15 cellular contexts compared by ENCODE assay signal in genomic region chr2:196046123-196046917, GRCh38. TPM values are rescaled to one million over a fixed set of nuclear protein-coding genes. Genes with fewer than 3 reads are reported as not detected.
DNase-seq lines count a peak whose midpoint lies in the region; ATAC-seq and TF ChIP-seq lines count a peak whose summit lies in the region.
"Had no signal": no experiment of that assay in that cellular context is flagged by ENCODE, and none has a peak within 500 bp of the region (broad histone marks: within the 10 kb centered on the region; RNA-seq: fewer than 3 reads in every experiment).

No MANE protein-coding gene starts in this region.

- DNase-seq in HCEC 1CT (peak; percentile 15), fibroblast of pulmonary artery (ENCODE audit: low read depth) (peak; percentile 40), natural killer cell (no peak), suprapubic skin (ENCODE audit: low spot score in 2 of 2) (no peak), NCI-H345 treated with DMSO at 0.1 percent for 48 hours (lab: John Stamatoyannopoulos, UW; ENCODE audit: unreplicated experiment) (no peak)
- no peak for DNase-seq in stimulated activated CD4-positive, alpha-beta T cell treated with anti-CD3 and anti-CD28 coated beads, Interleukin-4, amount 100 ng/mL, for 4 hours
- DNase-seq: Caco-2; central memory CD4-positive, alpha-beta T cell; foreskin fibroblast; left ventricle myocardium inferior; NCI-H1048; pancreas; thyroid gland had no signal

- H3K4me2 ChIP-seq in KMS-11: peak overlapping the region; percentile 63

- H3K4me1 ChIP-seq in KMS-11 (ENCODE audit: low read depth, poor library complexity, severe bottlenecking): peaks cover 58% of the 10 kb centered on the region
- H3K4me1 ChIP-seq in suprapubic skin: no peaks in the 10 kb centered on the region
- H3K4me1 ChIP-seq: Caco-2, left ventricle myocardium inferior, pancreas, thyroid gland had no signal

- peak; percentile 46 for ATAC-seq in GM18505 (IDR thresholded peaks at IDR 0.05; ENCODE audit: unreplicated experiment)
- ATAC-seq in natural killer cell: no peak

- peak overlapping the region; percentile 85 for H3K4me3 ChIP-seq in KMS-11 (IDR thresholded peaks at IDR 0.05; ENCODE audit: insufficient read depth, low read depth, low read length)
- H3K4me3 ChIP-seq in fibroblast of pulmonary artery (replicated peaks; ENCODE audit: low read depth, low read length): no peak overlapping the region
- H3K4me3 ChIP-seq in suprapubic skin: no peak overlapping the region
- H3K4me3 ChIP-seq: left ventricle myocardium inferior, pancreas, thyroid gland had no signal

- H4K20me1 ChIP-seq in KMS-11 (ENCODE audit: insufficient read depth): no peaks in the 10 kb centered on the region

- H3K9ac ChIP-seq in KMS-11: peak overlapping the region; percentile 83

- H3K36me3 ChIP-seq in KMS-11 (ENCODE audit: insufficient read depth): no peaks in the 10 kb centered on the region
- H3K36me3 ChIP-seq in suprapubic skin: no peaks in the 10 kb centered on the region
- H3K36me3 ChIP-seq: left ventricle myocardium inferior, pancreas, thyroid gland had no signal

- no peaks in the 10 kb centered on the region for H3K9me3 ChIP-seq in suprapubic skin
- H3K9me3 ChIP-seq: Caco-2, left ventricle myocardium inferior, pancreas, thyroid gland had no signal

- no peaks in the 10 kb centered on the region for H3K79me2 ChIP-seq in KMS-11 (ENCODE audit: insufficient read depth, low read depth)

- intact Hi-C loops in natural killer cell (cut with micrococcal nuclease): no loop called here

- H3K27me3 Mint-ChIP-seq in natural killer cell (ENCODE audit: low read depth in 2 of 2): peaks cover 10 to 17% of the 10 kb centered on the region in 2 donors

- WGBS in suprapubic skin: 90% methylated on average over 7 of the region's 7 CpGs

- no peaks in the 10 kb centered on the region for H3K9me3 Mint-ChIP-seq in natural killer cell

- TF ChIP-seq CTCF in KMS-11 (conservative IDR thresholded peaks at IDR 0.05; ENCODE audit: low read depth, low read length) (no peak), fibroblast of pulmonary artery (IDR thresholded peaks at IDR 0.05; ENCODE audit: low read length, missing control alignments) (no peak), natural killer cell (IDR thresholded peaks at IDR 0.05) (no peak), suprapubic skin (IDR thresholded peaks at IDR 0.05) (no peak)

- H3K27ac ChIP-seq in KMS-11 (peak overlapping the region; percentile 99), suprapubic skin (no peak overlapping the region)
- H3K27ac ChIP-seq: left ventricle myocardium inferior, pancreas, thyroid gland had no signal

- TF ChIP-seq EP300 in suprapubic skin (IDR thresholded peaks at IDR 0.05): no peak

- no peak overlapping the region for H3K4me3 Mint-ChIP-seq in natural killer cell

- H3K27ac Mint-ChIP-seq in natural killer cell: no peak overlapping the region

- H3K36me3 Mint-ChIP-seq in natural killer cell: peaks cover 2% of the 10 kb centered on the region

- no peaks in the 10 kb centered on the region for H3K27me3 ChIP-seq in KMS-11 (ENCODE audit: insufficient read depth, low read depth)
- no peaks in the 10 kb centered on the region for H3K27me3 ChIP-seq in suprapubic skin
- H3K27me3 ChIP-seq: pancreas, thyroid gland had no signal

- TF ChIP-seq POLR2A in GM18505 (IDR thresholded peaks at IDR 0.05; ENCODE audit: borderline replicate concordance, extremely low read depth, insufficient read depth, insufficient read length): no peak
- TF ChIP-seq POLR2A in suprapubic skin (IDR thresholded peaks at IDR 0.05): no peak

- peak overlapping the region; percentile 62 for H2AFZ ChIP-seq in KMS-11 (ENCODE audit: low read depth)

- H3K4me1 Mint-ChIP-seq in natural killer cell: no peaks in the 10 kb centered on the region

RNA-seq across cellular contexts. Expression of gene DNAH7, which starts 22.3 kb away (rescaled TPM):
- total RNA-seq in natural killer cell (under 1 TPM in 2 of 3 donors, not detected in 1; 0.07 to 0.20 TPM), suprapubic skin (1 to 10 TPM in 1 of 4 donors, under 1 TPM in 3; 0.10 to 1.2 (median 0.27) TPM)

Comparison
In these comparisons a context has a peak if more than half of its experiments do, and no peak if none do; other contexts are left out.
1. DNase-seq: peak in HCEC 1CT (single experiment) and fibroblast of pulmonary artery (single experiment); none in natural killer cell (single experiment), suprapubic skin (0 of 2), NCI-H345 treated with DMSO at 0.1 percent for 48 hours (single experiment) and stimulated activated CD4-positive, alpha-beta T cell treated with anti-CD3 and anti-CD28 coated beads, Interleukin-4, amount 100 ng/mL, for 4 hours (0 of 2).